ENCODE assay signal across 16 cellular contexts in the genomic region with DNA sequence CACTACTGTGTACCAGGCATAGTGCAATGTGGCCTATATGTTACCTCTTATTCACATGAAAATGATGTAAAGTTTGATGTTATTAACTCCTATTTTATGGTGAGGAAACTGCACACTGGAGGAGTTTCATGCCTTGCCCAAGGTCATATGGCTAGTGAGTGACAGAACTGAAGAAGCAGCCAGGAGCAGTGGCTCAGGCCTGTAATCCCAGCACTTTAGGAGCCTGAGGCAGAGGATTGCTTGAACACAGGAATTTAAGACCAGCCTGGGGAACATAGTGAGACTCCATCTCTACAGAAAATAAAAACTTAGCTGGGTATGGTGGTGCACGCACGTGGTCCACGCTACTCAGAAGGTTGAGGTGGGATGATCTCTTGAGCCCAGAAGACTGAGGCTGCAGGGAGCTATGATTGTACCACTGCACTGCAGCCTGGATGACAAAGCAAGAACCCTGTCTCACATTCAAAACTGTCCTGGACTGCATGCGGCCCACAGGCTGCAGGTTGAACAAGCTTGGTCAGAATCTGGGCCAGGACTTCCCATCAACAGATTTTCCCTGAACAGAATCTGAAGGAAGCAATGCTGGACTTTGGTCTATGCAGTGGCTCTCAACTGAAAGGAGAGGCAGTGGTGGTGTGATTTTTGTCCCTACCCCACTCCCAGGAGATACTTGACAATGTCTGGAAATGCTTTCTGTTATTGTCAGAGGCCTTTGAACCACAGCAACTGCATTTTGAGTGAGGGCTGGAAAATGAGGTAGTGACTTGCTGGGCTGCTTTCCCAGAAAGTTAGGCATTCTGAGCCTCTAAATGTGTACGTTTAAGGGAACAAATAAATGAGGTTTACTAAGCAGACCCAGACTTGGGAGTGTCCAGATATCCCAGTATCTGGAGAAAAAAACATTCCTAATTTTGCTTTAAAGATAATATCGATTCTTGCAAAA.
DNase-seq lines count a peak whose midpoint lies in the region; ATAC-seq lines count a peak whose summit lies in the region.
"Had no signal": no experiment of that assay in that cellular context is flagged by ENCODE, and none has a peak within 500 bp of the region (broad histone marks: within the 10 kb centered on the region; RNA-seq: fewer than 3 reads in every experiment).

No MANE protein-coding gene starts in this region.

- ATAC-seq in GM19324 (IDR thresholded peaks at IDR 0.05; ENCODE audit: low FRiP score, unreplicated experiment), result no peak
- ATAC-seq: A549, GM23338, HCT116 had no signal

- DNase-seq in DMS53 (lab: John Stamatoyannopoulos, UW) (peak; percentile 43), DMS53 treated with DMSO at 0.1 percent for 48 hours (lab: John Stamatoyannopoulos, UW; ENCODE audit: unreplicated experiment) (no peak), HT1080 (ENCODE audit: low read depth) (peak; percentile 34), SHP77 treated with DMSO at 0.1 percent for 48 hours (lab: John Stamatoyannopoulos, UW) (peak; percentile 3), DMS 273 treated with DMSO at 0.1 percent for 48 hours (lab: John Stamatoyannopoulos, UW) (no peak), ureter (ENCODE audit: low spot score) (no peak)
- DNase-seq: AML-193; CD4-positive, alpha-beta T cell; GDM1; H7; HFFc6; KG1 had no signal

Comparison
In these comparisons a context has a peak if more than half of its experiments do, and no peak if none do; other contexts are left out.
1. DNase-seq: peak in DMS53 (single experiment), HT1080 (single experiment) and SHP77 treated with DMSO at 0.1 percent for 48 hours (single experiment); none in DMS53 treated with DMSO at 0.1 percent for 48 hours (single experiment), DMS 273 treated with DMSO at 0.1 percent for 48 hours (single experiment) and ureter (single experiment).